24 cellular contexts compared by ENCODE assay signal in genomic region chr3:38837358-38837757, GRCh38. TPM values are rescaled to one million over a fixed set of nuclear protein-coding genes. Genes with fewer than 3 reads are reported as not detected.
A peak's percentile ranks its signal among the peaks of the same experiment; 100 is the strongest.
DNase-seq lines count a peak whose midpoint lies in the region; ATAC-seq and TF ChIP-seq lines count a peak whose summit lies in the region.
"Had no signal": no experiment of that assay in that cellular context is flagged by ENCODE, and none has a peak within 500 bp of the region (broad histone marks: within the 10 kb centered on the region; RNA-seq: fewer than 3 reads in every experiment).

No MANE protein-coding gene starts in this region.

- H3K4me2 ChIP-seq in IMR-90 (ENCODE audit: low read depth, low read length): no peak overlapping the region
- H3K4me2 ChIP-seq in mesendoderm (ENCODE audit: low read length): no peak overlapping the region
- H3K4me2 ChIP-seq in smooth muscle cell: no peak overlapping the region
- H3K4me2 ChIP-seq: PC-9 had no signal

- TF ChIP-seq CTCF in IMR-90 (conservative IDR thresholded peaks at IDR 0.05; ENCODE audit: low read depth, low read length) (no peak), esophagus muscularis mucosa (IDR thresholded peaks at IDR 0.05) (no peak), smooth muscle cell (IDR thresholded peaks at IDR 0.05; ENCODE audit: borderline replicate concordance, insufficient read depth, poor library complexity, severe bottlenecking) (no peak), body of pancreas (IDR thresholded peaks at IDR 0.05) (no peak)

- TF ChIP-seq POLR2A in IMR-90 (IDR thresholded peaks at IDR 0.05; ENCODE audit: low read depth, low read length) (no peak), esophagus muscularis mucosa (IDR thresholded peaks at IDR 0.05; ENCODE audit: low read depth) (no peak), body of pancreas (IDR thresholded peaks at IDR 0.05) (no peak)

- DNase-seq in Daoy (ENCODE audit: low read depth) (peak; percentile 23), IMR-90 (no peak), esophagus muscularis mucosa (ENCODE audit: extremely low spot score) (peak; percentile 81), mesendoderm (peak; percentile 61), T-cell (no peak), smooth muscle cell (lab: John Stamatoyannopoulos, UW; ENCODE audit: unreplicated experiment) (no peak), body of pancreas (no peak)
- DNase-seq in activated T-cell treated with anti-CD3 and anti-CD28 coated beads, Interleukin-2, amount 50 U/mL, for 1 hour: no peak
- DNase-seq: 8988T; C1 segment of cervical spinal cord; Calu3; CD8-positive, alpha-beta memory T cell; EL; GF-D8; NCI-H1417; NCI-H1930; NCI-H2227 treated with DMSO at 0.1 percent for 48 hours; NCI-H510A treated with DMSO at 0.1 percent for 48 hours; NCI-H748 treated with DMSO at 0.1 percent for 48 hours; PC-9; RPMI8226; SHP77 had no signal

- H2BK5ac ChIP-seq in IMR-90 (ENCODE audit: low read depth, low read length, poor library complexity, severe bottlenecking): no peak overlapping the region
- H2BK5ac ChIP-seq in mesendoderm (ENCODE audit: low read length): no peak overlapping the region

- H2BK20ac ChIP-seq in IMR-90 (ENCODE audit: low read depth, low read length): peak overlapping the region; percentile 59; the same call in 1 of the 2 replicates

- H3K9me1 ChIP-seq in IMR-90 (ENCODE audit: insufficient read depth, low read length): peaks cover 28% of the 10 kb centered on the region

- H3K36me3 ChIP-seq in IMR-90 (ENCODE audit: control insufficient read depth, insufficient read depth, low read length) (no peaks in the 10 kb centered on the region), esophagus muscularis mucosa (no peaks in the 10 kb centered on the region), mesendoderm (ENCODE audit: control insufficient read depth, insufficient read depth, low read length) (no peaks in the 10 kb centered on the region), smooth muscle cell (ENCODE audit: low read depth) (no peaks in the 10 kb centered on the region), body of pancreas (replicated peaks in 1 of 2; ENCODE audit: insufficient read depth in 1 of 2, low read depth in 2 of 2) (no peaks in the 10 kb centered on the region)
- H3K36me3 ChIP-seq: HAP-1 had no signal

- CTCF ChIA-PET in IMR-90 (lab: Yijun Ruan, JAX) (interaction anchor here (0.9 to 2.2 kb wide), 2 partner anchors 163 to 316 kb away, joined by 3 to 6 read pairs; no protein-coding TSS in a partner anchor), T-cell (lab: Charles Lee) (no interaction called here)

- H3K9me3 ChIP-seq in IMR-90 (ENCODE audit: control insufficient read depth, insufficient read depth, low read length): no peaks in the 10 kb centered on the region
- H3K9me3 ChIP-seq in esophagus muscularis mucosa: no peaks in the 10 kb centered on the region
- no peaks in the 10 kb centered on the region for H3K9me3 ChIP-seq in smooth muscle cell (replicated peaks; ENCODE audit: low read depth)
- no peaks in the 10 kb centered on the region for H3K9me3 ChIP-seq in body of pancreas
- H3K9me3 ChIP-seq: HAP-1 had no signal

- peak overlapping the region; percentile 64; the same call in 1 of the 3 replicates for H2BK15ac ChIP-seq in IMR-90 (ENCODE audit: low read depth, low read length)
- H2BK15ac ChIP-seq in mesendoderm (replicated peaks; ENCODE audit: low read depth): no peak overlapping the region

- H3K18ac ChIP-seq in IMR-90 (ENCODE audit: low read depth, low read length): peak overlapping the region; percentile 14; the same call in 1 of the 2 replicates
- H3K18ac ChIP-seq in mesendoderm (ENCODE audit: low read length): no peak overlapping the region

- H3K9ac ChIP-seq in IMR-90 (ENCODE audit: low read depth, low read length): no peak overlapping the region
- H3K9ac ChIP-seq in mesendoderm (ENCODE audit: low read length): no peak overlapping the region
- H3K9ac ChIP-seq in smooth muscle cell (ENCODE audit: low read depth): no peak overlapping the region

- H3K36me3 Mint-ChIP-seq in T-cell: no peaks in the 10 kb centered on the region
- H3K36me3 Mint-ChIP-seq: CD8-positive, alpha-beta memory T cell had no signal

- H3K79me1 ChIP-seq in IMR-90 (ENCODE audit: low read depth in 1 of 2, low read length in 2 of 2) (no peaks in the 10 kb centered on the region), mesendoderm (ENCODE audit: low read length) (no peaks in the 10 kb centered on the region)

- H3K4me1 ChIP-seq in IMR-90 (ENCODE audit: control insufficient read depth, insufficient read depth, low read length) (peaks cover 23% of the 10 kb centered on the region), esophagus muscularis mucosa (peaks cover 5 to 15% (median 10%) of the 10 kb centered on the region in 4 donors), mesendoderm (ENCODE audit: control insufficient read depth, low read depth, low read length) (peaks cover 5% of the 10 kb centered on the region), smooth muscle cell (ENCODE audit: low read depth) (peaks cover 21% of the 10 kb centered on the region), body of pancreas (no peaks in the 10 kb centered on the region)
- H3K4me1 ChIP-seq: HAP-1 had no signal

- TF ChIP-seq RAD21 in IMR-90 (IDR thresholded peaks at IDR 0.05; ENCODE audit: low read length): no peak

- H3F3A ChIP-seq in smooth muscle cell (ENCODE audit: low read depth): no peaks in the 10 kb centered on the region

- H2AK5ac ChIP-seq in IMR-90 (ENCODE audit: low read depth, low read length) (peak overlapping the region; percentile 92), mesendoderm (ENCODE audit: low read length) (no peak overlapping the region)

- in situ Hi-C loops in IMR-90 (cut with MboI; ENCODE audit: low sequenced_read_pairs): loop anchor here (10.0 kb wide), 1 partner anchor 103 kb away; no protein-coding TSS in a partner anchor

- H3K27me3 ChIP-seq in IMR-90 (ENCODE audit: control insufficient read depth, insufficient read depth, low read length) (peaks cover 2% of the 10 kb centered on the region; the same call in 1 of the 2 replicates), esophagus muscularis mucosa (peaks cover 0 to 3% (median 0%) of the 10 kb centered on the region in 4 donors), mesendoderm (ENCODE audit: insufficient read depth, low read length, poor library complexity) (no peaks in the 10 kb centered on the region), smooth muscle cell (ENCODE audit: low read depth) (peaks cover 12% of the 10 kb centered on the region), body of pancreas (peaks cover 0 to 2% of the 10 kb centered on the region in 2 donors)

- POLR2A ChIA-PET in IMR-90 (lab: Charles Lee; ENCODE audit: unreplicated experiment): no interaction called here
- POLR2A ChIA-PET in T-cell (lab: Charles Lee): interaction anchor here in 1 of 2 donors (0.6 kb wide), 1 partner anchor 43 kb away, joined by 4 read pairs; no protein-coding TSS in a partner anchor

- no TSS peak for BruUV-seq in IMR-90 (replicated peaks; lab: Mats Ljungman, UMichigan)

- H2AFZ ChIP-seq in IMR-90 (replicated peaks; ENCODE audit: low read length, poor library complexity): peak overlapping the region; percentile 44
- no peak overlapping the region for H2AFZ ChIP-seq in smooth muscle cell (ENCODE audit: low read depth)
- H2AFZ ChIP-seq: PC-9 had no signal

- no peak overlapping the region; a peak in 1 of 4 replicates for H4K8ac ChIP-seq in IMR-90 (ENCODE audit: low read depth in 2 of 2, low read length in 2 of 2)
- no peak overlapping the region for H4K8ac ChIP-seq in mesendoderm (ENCODE audit: low read depth, low read length)

- peak overlapping the region; percentile 3; the same call in 1 of the 2 replicates for H3K14ac ChIP-seq in IMR-90 (replicated peaks; ENCODE audit: low read depth, low read length)

- H3K9me3 Mint-ChIP-seq in T-cell: no peaks in the 10 kb centered on the region
- H3K9me3 Mint-ChIP-seq: CD8-positive, alpha-beta memory T cell had no signal

- no peak overlapping the region for H2AK9ac ChIP-seq in IMR-90 (replicated peaks; ENCODE audit: low read depth, low read length, poor library complexity)

- H4K20me1 ChIP-seq in IMR-90 (ENCODE audit: insufficient read depth, low read length) (no peaks in the 10 kb centered on the region), smooth muscle cell (ENCODE audit: low read depth) (no peaks in the 10 kb centered on the region)

- no peak overlapping the region for H3K4me3 ChIP-seq in IMR-90 (ENCODE audit: insufficient read depth, low read depth, low read length)
- H3K4me3 ChIP-seq in esophagus muscularis mucosa: no peak overlapping the region
- no peak overlapping the region for H3K4me3 ChIP-seq in mesendoderm (ENCODE audit: low read length)
- no peak overlapping the region for H3K4me3 ChIP-seq in smooth muscle cell
- H3K4me3 ChIP-seq in body of pancreas: no peak overlapping the region
- H3K4me3 ChIP-seq: HAP-1, PC-9 had no signal

- H3K4me1 Mint-ChIP-seq in T-cell: peaks cover 12 to 17% (median 14%) of the 10 kb centered on the region in 3 donors

- WGBS in IMR-90 (ENCODE audit: extremely low coverage in 2 of 2, insufficient read length in 1 of 2), 2 experiments: no CpG with 5 or more reads among the region's 4 CpGs
- WGBS in esophagus muscularis mucosa: 50% methylated on average over 4 of the region's 4 CpGs
- WGBS in mesendoderm (ENCODE audit: extremely low coverage, insufficient coverage, low lambda C conversion rate): no CpG with 5 or more reads among the region's 4 CpGs
- 65% methylated on average over 4 of the region's 4 CpGs for WGBS in smooth muscle cell (ENCODE audit: low lambda C conversion rate)
- WGBS in body of pancreas, 2 donors: 41 to 47% methylated on average over 4 of the region's 4 CpGs

- ATAC-seq in IMR-90 (ENCODE audit: low read depth) (no peak), T-cell (replicated peaks in 1 of 4) (no peak), body of pancreas (no peak)

- H2BK120ac ChIP-seq in IMR-90 (ENCODE audit: low read depth, low read length): peak overlapping the region; percentile 45
- H2BK120ac ChIP-seq in mesendoderm (ENCODE audit: low read depth, low read length): no peak overlapping the region

- H4K5ac ChIP-seq in IMR-90 (ENCODE audit: low read depth, low read length): no peak overlapping the region
- H4K5ac ChIP-seq in mesendoderm (ENCODE audit: low read length): no peak overlapping the region

- H3K79me2 ChIP-seq in mesendoderm (ENCODE audit: control insufficient read depth, insufficient read depth, low read length): no peaks in the 10 kb centered on the region
- no peaks in the 10 kb centered on the region for H3K79me2 ChIP-seq in smooth muscle cell (ENCODE audit: low read depth)

- no peak overlapping the region for H3K4me3 Mint-ChIP-seq in T-cell
- H3K4me3 Mint-ChIP-seq: CD8-positive, alpha-beta memory T cell had no signal

- dilution Hi-C loops in IMR-90 (cut with HindIII; ENCODE audit: low sequenced_read_pairs, unreplicated experiment): no loop called here

- intact Hi-C loops in IMR-90 (cut with micrococcal nuclease) (no loop called here), esophagus muscularis mucosa (cut with DNase I) (no loop called here), body of pancreas (cut with DNase I) (no loop called here)

- H3K4ac ChIP-seq in IMR-90 (ENCODE audit: low read depth, low read length) (peak overlapping the region; percentile 26), mesendoderm (ENCODE audit: low read depth, low read length) (no peak overlapping the region)

- H3K27ac ChIP-seq in IMR-90 (ENCODE audit: insufficient read depth, low read length): no peak overlapping the region
- no peak overlapping the region for H3K27ac ChIP-seq in esophagus muscularis mucosa (replicated peaks in 1 of 4)
- H3K27ac ChIP-seq in mesendoderm (ENCODE audit: low read depth, low read length): no peak overlapping the region
- H3K27ac ChIP-seq in smooth muscle cell (ENCODE audit: low read depth): no peak overlapping the region
- no peak overlapping the region for H3K27ac ChIP-seq in body of pancreas
- H3K27ac ChIP-seq: PC-9 had no signal

- no peak for TF ChIP-seq EP300 in esophagus muscularis mucosa (IDR thresholded peaks at IDR 0.05)

- peak overlapping the region; percentile 5; the same call in 1 of the 2 replicates for H4K91ac ChIP-seq in IMR-90 (ENCODE audit: insufficient read depth, low read depth, low read length)

- H3K56ac ChIP-seq in IMR-90 (ENCODE audit: extremely low read depth, insufficient read depth, low read length) (no peak overlapping the region), mesendoderm (ENCODE audit: low read length) (no peak overlapping the region)

- H3K27ac Mint-ChIP-seq in T-cell: no peak overlapping the region

- no peak overlapping the region for H3K23ac ChIP-seq in IMR-90 (ENCODE audit: low read depth, low read length)
- no peak overlapping the region for H3K23ac ChIP-seq in mesendoderm (ENCODE audit: low read length)

- peaks cover 6 to 8% of the 10 kb centered on the region in 2 donors for H3K27me3 Mint-ChIP-seq in T-cell

RNA-seq across cellular contexts. Expression of gene SCN10A, which starts 21.3 kb away (rescaled TPM):
- not detected in 2 replicates for total RNA-seq in Daoy (2014; rRNA removed; shearing (Covaris generic))
- total RNA-seq in IMR-90 (2012; rRNA removed) (not detected in 2 replicates), esophagus muscularis mucosa (not detected), T-cell (not detected), smooth muscle cell (not detected in 2 replicates), body of pancreas (not detected)
- polyA plus RNA-seq in IMR-90 (2012; rRNA removed) (not detected in 2 replicates), smooth muscle cell (not detected in 2 replicates)
- polyA plus RNA-seq in IMR-90 (2012; cell fraction: cytosol; rRNA removed): under 0.01 TPM in 1 of 2 replicates, not detected in the other
- 0.01 TPM in 2 replicates for polyA plus RNA-seq in IMR-90 (2012; cell fraction: nucleus; rRNA removed; ENCODE audit: low replicate concordance)
- polyA plus RNA-seq in mesendoderm (2013, experiment 1 of 2): not detected
- not detected for polyA plus RNA-seq in mesendoderm (2013, experiment 2 of 2)
- total RNA-seq: Calu3; CD8-positive, alpha-beta memory T cell; M059J; PC-9 had no signal
- polyA plus RNA-seq: CD8-positive, alpha-beta memory T cell had no signal

Comparison
In these comparisons a context has a peak if more than half of its experiments do, and no peak if none do; other contexts are left out.
1. DNase-seq: peak in Daoy (single experiment), esophagus muscularis mucosa (single experiment) and mesendoderm (single experiment); none in IMR-90 (single experiment), T-cell (0 of 34), smooth muscle cell (single experiment), activated T-cell treated with anti-CD3 and anti-CD28 coated beads, Interleukin-2, amount 50 U/mL, for 1 hour (single experiment) and body of pancreas (0 of 4).